1 cellular context compared by ENCODE assay signal in genomic region chr3:32325957-32326356, GRCh38.
TF ChIP-seq lines count a peak whose summit lies in the region.

No MANE protein-coding gene starts in this region.

TF ChIP-seq in GM23338, 12 proteins besides CTCF, POLR2A, EP300 and RAD21 (continued from another document):
- TF ChIP-seq, protein P1, sequence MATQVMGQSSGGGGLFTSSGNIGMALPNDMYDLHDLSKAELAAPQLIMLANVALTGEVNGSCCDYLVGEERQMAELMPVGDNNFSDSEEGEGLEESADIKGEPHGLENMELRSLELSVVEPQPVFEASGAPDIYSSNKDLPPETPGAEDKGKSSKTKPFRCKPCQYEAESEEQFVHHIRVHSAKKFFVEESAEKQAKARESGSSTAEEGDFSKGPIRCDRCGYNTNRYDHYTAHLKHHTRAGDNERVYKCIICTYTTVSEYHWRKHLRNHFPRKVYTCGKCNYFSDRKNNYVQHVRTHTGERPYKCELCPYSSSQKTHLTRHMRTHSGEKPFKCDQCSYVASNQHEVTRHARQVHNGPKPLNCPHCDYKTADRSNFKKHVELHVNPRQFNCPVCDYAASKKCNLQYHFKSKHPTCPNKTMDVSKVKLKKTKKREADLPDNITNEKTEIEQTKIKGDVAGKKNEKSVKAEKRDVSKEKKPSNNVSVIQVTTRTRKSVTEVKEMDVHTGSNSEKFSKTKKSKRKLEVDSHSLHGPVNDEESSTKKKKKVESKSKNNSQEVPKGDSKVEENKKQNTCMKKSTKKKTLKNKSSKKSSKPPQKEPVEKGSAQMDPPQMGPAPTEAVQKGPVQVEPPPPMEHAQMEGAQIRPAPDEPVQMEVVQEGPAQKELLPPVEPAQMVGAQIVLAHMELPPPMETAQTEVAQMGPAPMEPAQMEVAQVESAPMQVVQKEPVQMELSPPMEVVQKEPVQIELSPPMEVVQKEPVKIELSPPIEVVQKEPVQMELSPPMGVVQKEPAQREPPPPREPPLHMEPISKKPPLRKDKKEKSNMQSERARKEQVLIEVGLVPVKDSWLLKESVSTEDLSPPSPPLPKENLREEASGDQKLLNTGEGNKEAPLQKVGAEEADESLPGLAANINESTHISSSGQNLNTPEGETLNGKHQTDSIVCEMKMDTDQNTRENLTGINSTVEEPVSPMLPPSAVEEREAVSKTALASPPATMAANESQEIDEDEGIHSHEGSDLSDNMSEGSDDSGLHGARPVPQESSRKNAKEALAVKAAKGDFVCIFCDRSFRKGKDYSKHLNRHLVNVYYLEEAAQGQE (IDR thresholded peaks at IDR 0.05; ENCODE audit: unreplicated experiment): no peak
- TF ChIP-seq STAT1 (IDR thresholded peaks at IDR 0.05; ENCODE audit: unreplicated experiment): no peak
- TF ChIP-seq, protein P2, sequence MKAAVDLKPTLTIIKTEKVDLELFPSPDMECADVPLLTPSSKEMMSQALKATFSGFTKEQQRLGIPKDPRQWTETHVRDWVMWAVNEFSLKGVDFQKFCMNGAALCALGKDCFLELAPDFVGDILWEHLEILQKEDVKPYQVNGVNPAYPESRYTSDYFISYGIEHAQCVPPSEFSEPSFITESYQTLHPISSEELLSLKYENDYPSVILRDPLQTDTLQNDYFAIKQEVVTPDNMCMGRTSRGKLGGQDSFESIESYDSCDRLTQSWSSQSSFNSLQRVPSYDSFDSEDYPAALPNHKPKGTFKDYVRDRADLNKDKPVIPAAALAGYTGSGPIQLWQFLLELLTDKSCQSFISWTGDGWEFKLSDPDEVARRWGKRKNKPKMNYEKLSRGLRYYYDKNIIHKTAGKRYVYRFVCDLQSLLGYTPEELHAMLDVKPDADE (IDR thresholded peaks at IDR 0.05): no peak
- no peak for TF ChIP-seq JUNB (IDR thresholded peaks at IDR 0.05; ENCODE audit: unreplicated experiment)
TF ChIP-seq in GM23338: peak in this region for 0.
